21 cellular contexts compared by ENCODE assay signal in genomic region chr7:129605960-129606644, GRCh38. TPM values are rescaled to one million over a fixed set of nuclear protein-coding genes. Genes with fewer than 3 reads are reported as not detected.
DNase-seq lines count a peak whose midpoint lies in the region; ATAC-seq and TF ChIP-seq lines count a peak whose summit lies in the region.
"Had no signal": no experiment of that assay in that cellular context is flagged by ENCODE, and none has a peak within 500 bp of the region (broad histone marks: within the 10 kb centered on the region; RNA-seq: fewer than 3 reads in every experiment).

No MANE protein-coding gene starts in this region.

- no peak overlapping the region for H3K4ac ChIP-seq in trophoblast cell (ENCODE audit: low read depth, low read length)

- WGBS in trophoblast cell (ENCODE audit: extremely low coverage, insufficient coverage, insufficient read length), result no CpG with 5 or more reads among the region's 6 CpGs

- H4K12ac ChIP-seq in trophoblast cell (ENCODE audit: low read depth, low read length), result no peak overlapping the region

- no peak overlapping the region for H2BK12ac ChIP-seq in trophoblast cell (ENCODE audit: low read length)

- TF ChIP-seq CTCF in neutrophil (IDR thresholded peaks at IDR 0.05) (no peak), omental fat pad (IDR thresholded peaks at IDR 0.05) (no peak)

- peak overlapping the region in 2 of 3 donors; percentile 29 to 57 for H3K27ac Mint-ChIP-seq in CD4-positive, CD25-positive, alpha-beta regulatory T cell
- peak overlapping the region; percentile 90 for H3K27ac Mint-ChIP-seq in dendritic cell treated with granulocyte-macrophage colony-stimulating factor and Interleukin-4, amounts not matched to agents 40 ng/mL and 50 ng/mL, for 4 days
- H3K27ac Mint-ChIP-seq: activated CD4-positive, alpha-beta T cell treated with anti-CD3 and anti-CD28 coated beads, Interleukin-2, amount 10 ng/mL, durations not matched to agents 7 days and 5 days had no signal

- no peak overlapping the region for H3K27ac ChIP-seq in CD4-positive, CD25-positive, alpha-beta regulatory T cell (ENCODE audit: insufficient read depth, low read length, poor library complexity, severe bottlenecking)
- H3K27ac ChIP-seq in neutrophil (peak overlapping the region; percentile 91), trophoblast cell (ENCODE audit: low read depth, low read length) (no peak overlapping the region)
- H3K27ac ChIP-seq: Peyer's patch, SJSA1, uterus, VCaP had no signal

- H3K36me3 ChIP-seq in CD4-positive, CD25-positive, alpha-beta regulatory T cell (ENCODE audit: control insufficient read depth, insufficient read depth, low read length), result no peaks in the 10 kb centered on the region
- no peaks in the 10 kb centered on the region for H3K36me3 ChIP-seq in neutrophil
- H3K36me3 ChIP-seq in trophoblast cell (ENCODE audit: control insufficient read depth in 1 of 2, insufficient read depth in 2 of 2, low read length in 2 of 2), result peaks cover 3 to 7% of the 10 kb centered on the region in 2 experiments
- H3K36me3 ChIP-seq: Peyer's patch, uterus had no signal

- peaks cover 17% of the 10 kb centered on the region for H3K36me3 Mint-ChIP-seq in CD4-positive, CD25-positive, alpha-beta regulatory T cell
- H3K36me3 Mint-ChIP-seq in dendritic cell treated with granulocyte-macrophage colony-stimulating factor and Interleukin-4, amounts not matched to agents 40 ng/mL and 50 ng/mL, for 4 days (ENCODE audit: low read depth), result peaks cover 37% of the 10 kb centered on the region

- H3K4me2 ChIP-seq in trophoblast cell (ENCODE audit: low read length), result no peak overlapping the region

- H3K9me3 ChIP-seq in CD4-positive, CD25-positive, alpha-beta regulatory T cell (ENCODE audit: control insufficient read depth in 2 of 2, low read length in 2 of 2), result no peaks in the 10 kb centered on the region
- H3K9me3 ChIP-seq in neutrophil (no peaks in the 10 kb centered on the region), trophoblast cell (ENCODE audit: insufficient read depth, low read depth, low read length) (no peaks in the 10 kb centered on the region)
- H3K9me3 ChIP-seq: Peyer's patch, SJSA1, uterus had no signal

- H2BK5ac ChIP-seq in trophoblast cell (ENCODE audit: low read depth, low read length, poor library complexity), result no peak overlapping the region

- no peak overlapping the region for H2BK120ac ChIP-seq in trophoblast cell (ENCODE audit: insufficient read depth, low read length, poor library complexity)

- no peak overlapping the region for H3K9ac ChIP-seq in trophoblast cell (ENCODE audit: low read length)

- H3K14ac ChIP-seq in trophoblast cell (ENCODE audit: low read length), result no peak overlapping the region

- ATAC-seq in CD4-positive, CD25-positive, alpha-beta regulatory T cell (ENCODE audit: low read depth in 2 of 2), result no peak
- ATAC-seq in omental fat pad (ENCODE audit: low FRiP score) (no peak), GM18873 (IDR thresholded peaks at IDR 0.05; ENCODE audit: low FRiP score, unreplicated experiment) (no peak)

- H3K79me2 ChIP-seq in trophoblast cell (ENCODE audit: control insufficient read depth, insufficient read depth, low read length, poor library complexity), result peaks cover 4% of the 10 kb centered on the region

- no peak overlapping the region for H3K18ac ChIP-seq in trophoblast cell (ENCODE audit: low read length)

- no peak overlapping the region for H2AK5ac ChIP-seq in trophoblast cell (ENCODE audit: low read length)

- peaks cover 19 to 50% (median 30%) of the 10 kb centered on the region in 4 donors for H3K4me1 Mint-ChIP-seq in CD4-positive, CD25-positive, alpha-beta regulatory T cell
- peaks cover 58% of the 10 kb centered on the region for H3K4me1 Mint-ChIP-seq in dendritic cell treated with granulocyte-macrophage colony-stimulating factor and Interleukin-4, amounts not matched to agents 40 ng/mL and 50 ng/mL, for 4 days (ENCODE audit: low read depth)

- H3K4me3 ChIP-seq in CD4-positive, CD25-positive, alpha-beta regulatory T cell (ENCODE audit: low read depth, low read length), result no peak overlapping the region
- no peak overlapping the region for H3K4me3 ChIP-seq in neutrophil (ENCODE audit: low read depth in 1 of 2, low read length in 1 of 2)
- H3K4me3 ChIP-seq in trophoblast cell (ENCODE audit: low read depth, low read length), result no peak overlapping the region
- H3K4me3 ChIP-seq: Peyer's patch, SJSA1, skin epidermis, uterus had no signal

- H4K91ac ChIP-seq in trophoblast cell (ENCODE audit: low read depth, low read length), result no peak overlapping the region

- H3K9me3 Mint-ChIP-seq in CD4-positive, CD25-positive, alpha-beta regulatory T cell, result peaks cover 0 to 2% (median 0%) of the 10 kb centered on the region in 7 donors
- no peaks in the 10 kb centered on the region for H3K9me3 Mint-ChIP-seq in dendritic cell treated with granulocyte-macrophage colony-stimulating factor and Interleukin-4, amounts not matched to agents 40 ng/mL and 50 ng/mL, for 4 days
- H3K9me3 Mint-ChIP-seq: activated CD4-positive, alpha-beta T cell treated with anti-CD3 and anti-CD28 coated beads, Interleukin-2, amount 10 ng/mL, durations not matched to agents 7 days and 5 days; activated T-helper 1 cell treated with anti-CD3 and anti-CD28 coated beads, Interleukin-12 subunit alpha, Interleukin-12 subunit beta, Interleukin-2, Interleukin-4 antibody, amounts not matched to agents 30 ng/mL and 10 ng/mL and 1 ng/mL, durations not matched to agents 14 hours and 24 hours and 36 hours; central memory CD8-positive, alpha-beta T cell had no signal

- H4K8ac ChIP-seq in trophoblast cell (ENCODE audit: low read depth, low read length), result no peak overlapping the region

- DNase-seq in CD4-positive, CD25-positive, alpha-beta regulatory T cell, result no peak
- DNase-seq in RKO (ENCODE audit: low spot score) (peak; percentile 36), omental fat pad (ENCODE audit: low spot score) (no peak), trophoblast cell (no peak)
- DNase-seq: activated CD4-positive, alpha-beta T cell treated with anti-CD3 and anti-CD28 coated beads, Interleukin-2, amount 10 ng/mL, durations not matched to agents 7 days and 5 days; activated naive CD4-positive, alpha-beta T cell treated with anti-CD3 and anti-CD28 coated beads, Interleukin-2, amount 50 U/mL, for 16 hours; DMS53; kidney glomerular epithelial cell; NCI-H1694 treated with DMSO at 0.1 percent for 48 hours; NCI-H526; stimulated activated CD4-positive, alpha-beta T cell treated with anti-CD3 and anti-CD28 coated beads, Interleukin-1b, Interleukin-23, amount 100 ng/mL, for 48 hours; uterus had no signal

- no peak overlapping the region for H3K23ac ChIP-seq in trophoblast cell (ENCODE audit: low read length)

- no peaks in the 10 kb centered on the region for H3K27me3 ChIP-seq in CD4-positive, CD25-positive, alpha-beta regulatory T cell (ENCODE audit: control insufficient read depth, insufficient read depth, low read length)
- H3K27me3 ChIP-seq in neutrophil (no peaks in the 10 kb centered on the region), trophoblast cell (ENCODE audit: insufficient read depth, low read length) (no peaks in the 10 kb centered on the region)
- H3K27me3 ChIP-seq: Peyer's patch, SJSA1, uterus had no signal

- no peak overlapping the region for H2AFZ ChIP-seq in trophoblast cell (ENCODE audit: insufficient read depth, low read length, poor library complexity)

- H3K4me3 Mint-ChIP-seq in CD4-positive, CD25-positive, alpha-beta regulatory T cell, result peak overlapping the region in 1 of 4 donors; percentile 35
- no peak overlapping the region for H3K4me3 Mint-ChIP-seq in dendritic cell treated with granulocyte-macrophage colony-stimulating factor and Interleukin-4, amounts not matched to agents 40 ng/mL and 50 ng/mL, for 4 days
- H3K4me3 Mint-ChIP-seq: activated CD4-positive, alpha-beta T cell treated with anti-CD3 and anti-CD28 coated beads, Interleukin-2, amount 10 ng/mL, durations not matched to agents 7 days and 5 days; central memory CD8-positive, alpha-beta T cell had no signal

- intact Hi-C loops in dendritic cell treated with granulocyte-macrophage colony-stimulating factor and Interleukin-4, amounts not matched to agents 40 ng/mL and 50 ng/mL, for 4 days (cut with micrococcal nuclease), result no loop called here

- H3K4me1 ChIP-seq in CD4-positive, CD25-positive, alpha-beta regulatory T cell (ENCODE audit: control insufficient read depth, insufficient read depth, low read length, poor library complexity, severe bottlenecking), result peaks cover 11% of the 10 kb centered on the region
- H3K4me1 ChIP-seq in neutrophil (ENCODE audit: control insufficient read depth in 1 of 2, insufficient read depth in 1 of 2, low read depth in 1 of 2, low read length in 1 of 2) (peaks cover 45 to 51% of the 10 kb centered on the region in 2 experiments), trophoblast cell (ENCODE audit: control insufficient read depth in 1 of 2, insufficient read depth in 2 of 2, low read length in 2 of 2) (peaks cover 0 to 3% of the 10 kb centered on the region in 2 experiments)

- H3K79me1 ChIP-seq in trophoblast cell (ENCODE audit: low read length), result peaks cover 2% of the 10 kb centered on the region

- no peaks in the 10 kb centered on the region for H3K27me3 Mint-ChIP-seq in CD4-positive, CD25-positive, alpha-beta regulatory T cell
- no peaks in the 10 kb centered on the region for H3K27me3 Mint-ChIP-seq in dendritic cell treated with granulocyte-macrophage colony-stimulating factor and Interleukin-4, amounts not matched to agents 40 ng/mL and 50 ng/mL, for 4 days
- H3K27me3 Mint-ChIP-seq: activated CD4-positive, alpha-beta T cell treated with anti-CD3 and anti-CD28 coated beads, Interleukin-2, amount 10 ng/mL, durations not matched to agents 7 days and 5 days; central memory CD8-positive, alpha-beta T cell had no signal

RNA-seq across cellular contexts. Expression of gene NRF1, which starts 5.4 kb away (rescaled TPM):
- total RNA-seq in CD4-positive, CD25-positive, alpha-beta regulatory T cell, result 42.5 TPM
- polyA plus RNA-seq in CD4-positive, CD25-positive, alpha-beta regulatory T cell, result 10 to 100 TPM; 19.6 to 26.9 (median 25.0) TPM
- total RNA-seq in omental fat pad, result 10 to 100 TPM; 11.7 to 32.3 (median 16.6) TPM
- polyA plus RNA-seq in trophoblast cell (2013), result 7.4 and 7.8 TPM in 2 replicates
